ENCODE assay signal across 1 cellular context in the genomic region with DNA sequence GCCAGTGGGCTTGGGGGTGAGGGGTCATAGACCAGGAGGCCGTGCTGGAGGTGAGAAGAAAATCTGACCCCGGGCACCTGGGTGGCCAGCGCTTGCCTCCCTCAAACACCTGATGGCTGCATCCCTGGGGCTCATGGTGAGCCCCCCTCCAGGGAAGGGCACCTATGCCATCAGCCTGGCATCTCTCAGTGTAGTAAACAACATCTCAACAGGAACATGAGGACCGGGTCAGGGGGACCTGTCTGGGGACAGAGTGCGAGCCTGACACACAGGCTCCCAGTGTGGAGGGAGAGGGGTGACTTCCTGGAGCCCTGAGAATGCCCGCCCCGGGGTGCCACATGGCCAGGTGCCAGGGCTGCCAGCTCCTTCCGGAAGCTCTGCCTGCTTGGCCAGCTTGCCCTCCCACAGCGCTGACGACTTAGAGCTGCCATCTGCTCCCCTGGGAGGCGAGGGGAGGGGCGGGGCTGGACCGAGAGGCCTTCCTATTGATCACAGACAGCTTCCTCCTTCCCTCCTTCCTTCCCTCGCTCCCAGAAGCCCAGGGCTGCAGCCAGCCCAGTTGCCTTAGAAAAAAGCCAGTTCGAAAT.
A peak's percentile ranks its signal among the peaks of the same experiment; 100 is the strongest.
TF ChIP-seq lines count a peak whose summit lies in the region.

No MANE protein-coding gene starts in this region.

TF ChIP-seq in GM12878, 131 proteins besides CTCF, POLR2A, EP300 and RAD21:
- TF ChIP-seq SRF (IDR thresholded peaks at IDR 0.05; ENCODE audit: low read depth in 2 of 2, low read length in 2 of 2) (no peak), MEF2B (IDR thresholded peaks at IDR 0.05; ENCODE audit: partially characterized antibody, poor library complexity, severe bottlenecking) (peak; percentile 19)
TF ChIP-seq in GM12878: peak in this region for 1.
